ENCODE assay signal across 1 cellular context in the genomic region with DNA sequence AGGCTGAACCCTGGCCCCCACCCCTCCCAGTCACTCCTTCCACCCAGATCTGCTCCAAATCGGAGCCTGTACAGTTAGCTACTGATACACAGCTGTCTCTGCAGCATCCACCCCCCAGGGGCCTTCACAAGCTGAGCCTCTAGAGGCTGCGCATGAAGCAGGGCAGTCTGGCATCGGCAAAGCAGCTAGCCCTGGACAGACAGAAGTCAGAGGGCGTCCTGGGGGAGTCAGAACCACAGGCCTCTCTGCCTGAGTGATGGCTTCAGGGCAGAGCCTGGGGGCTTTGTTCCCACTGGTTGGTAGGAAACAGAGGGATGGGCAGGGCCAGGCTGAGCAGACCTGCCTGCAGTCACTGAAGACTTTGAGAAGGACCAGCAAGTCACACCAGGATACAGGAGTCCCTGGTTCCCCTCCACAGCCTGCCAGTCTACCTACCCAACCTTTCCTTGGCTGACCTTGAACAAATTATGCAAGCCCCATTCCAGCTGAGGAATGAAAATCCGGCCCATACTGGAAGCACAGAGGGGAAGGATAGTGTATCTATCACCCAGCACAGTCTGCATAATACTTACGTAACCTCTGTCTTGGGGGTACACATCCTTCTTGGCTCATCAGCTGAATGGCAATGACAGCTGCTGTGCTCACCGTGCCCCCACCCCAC.
TF ChIP-seq lines count a peak whose summit lies in the region.

No MANE protein-coding gene starts in this region.

TF ChIP-seq in GM12891, 5 proteins besides CTCF, POLR2A, EP300 and RAD21 (continued from another document):
- TF ChIP-seq SPI1 (IDR thresholded peaks at IDR 0.05; ENCODE audit: low read depth, low read length) (no peak), PAX5 (IDR thresholded peaks at IDR 0.05; ENCODE audit: insufficient read depth, low read length, severe bottlenecking) (no peak), POLR2AphosphoS5 (IDR thresholded peaks at IDR 0.05; ENCODE audit: low read depth, low read length) (no peak), TAF1 (IDR thresholded peaks at IDR 0.05; ENCODE audit: low read depth, low read length) (no peak)
